ENCODE assay signal across 1 cellular context in genomic region chr13:102718746-102719145, GRCh38.
TF ChIP-seq lines count a peak whose summit lies in the region.

No MANE protein-coding gene starts in this region.

TF ChIP-seq in SK-N-SH, 30 proteins besides CTCF, POLR2A, EP300 and RAD21:
- TF ChIP-seq USF2 (IDR thresholded peaks at IDR 0.05; ENCODE audit: borderline replicate concordance, low read depth, low read length) (no peak), SIN3A (IDR thresholded peaks at IDR 0.05; ENCODE audit: borderline replicate concordance, low read depth, low read length) (no peak), RCOR1 (IDR thresholded peaks at IDR 0.05; ENCODE audit: low read length) (no peak), JUND (IDR thresholded peaks at IDR 0.05) (no peak), EZH2phosphoT487 (IDR thresholded peaks at IDR 0.05; ENCODE audit: borderline replicate concordance, low read depth) (no peak), RXRA (IDR thresholded peaks at IDR 0.05; ENCODE audit: borderline replicate concordance, low read depth) (no peak), GATA2 (CRISPR knock-in tag; IDR thresholded peaks at IDR 0.05) (no peak), FOXM1 (IDR thresholded peaks at IDR 0.05; ENCODE audit: low read depth) (no peak), MAX (IDR thresholded peaks at IDR 0.05; ENCODE audit: low read depth) (no peak), TCF12 (IDR thresholded peaks at IDR 0.05) (no peak)
